ENCODE assay signal across 8 cellular contexts in the genomic region with DNA sequence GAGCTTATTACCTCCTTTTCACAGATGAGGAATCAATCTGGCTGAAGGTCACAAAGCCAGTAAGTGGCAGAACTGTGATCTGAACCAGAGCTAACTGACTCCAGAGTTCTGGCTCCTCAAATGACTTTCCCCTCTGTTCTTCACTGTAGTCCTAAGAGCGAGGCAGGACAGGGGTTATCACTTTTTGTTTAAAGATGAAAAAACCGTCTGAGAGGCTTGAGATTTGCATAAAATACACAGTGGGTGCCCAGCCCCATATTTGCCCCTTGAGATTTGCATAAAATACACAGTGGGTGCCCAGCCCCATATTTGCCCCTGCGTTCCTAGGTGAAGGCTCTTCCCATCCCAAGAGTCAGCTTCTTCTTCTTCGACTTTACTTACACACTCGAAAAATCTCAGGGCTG. TPM values are rescaled to one million over a fixed set of nuclear protein-coding genes. Genes with fewer than 3 reads are reported as not detected.
DNase-seq lines count a peak whose midpoint lies in the region; ATAC-seq, FAIRE-seq and TF ChIP-seq lines count a peak whose summit lies in the region.

No MANE protein-coding gene starts in this region.

- POLR2A ChIA-PET in A549 (lab: Yijun Ruan, JAX), result interaction anchor here (0.8 to 2.8 kb wide), 3 partner anchors 10 to 1861 kb away, joined by 3 to 24 read pairs (median 4); partner anchors contain the start of gene TOMM5

- no peak for FAIRE-seq in A549 (lab: Jason Lieb, UNC)
- no peak for FAIRE-seq in kidney (lab: Jason Lieb, UNC)

- H3K27me3 ChIP-seq in adipocyte (replicated peaks; ENCODE audit: control insufficient read depth, insufficient read depth, low read length) (no peaks in the 10 kb centered on the region), stomach (no peaks in the 10 kb centered on the region)

- TF ChIP-seq POLR2A in A549 (IDR thresholded peaks at IDR 0.05; ENCODE audit: low read length) (no peak), stomach (IDR thresholded peaks at IDR 0.05) (no peak)

- H3K4me3 ChIP-seq in A549, result peak overlapping the region; percentile 86
- H3K4me3 ChIP-seq in adipocyte (ENCODE audit: low read length), result peak overlapping the region; percentile 86
- peak overlapping the region; percentile 59 to 82 for H3K4me3 ChIP-seq in kidney (ENCODE audit: low read length in 2 of 2)
- H3K4me3 ChIP-seq in stomach, result peak overlapping the region; percentile 69 to 84 (median 75)

- no peak for TF ChIP-seq RAD21 in A549 (conservative IDR thresholded peaks at IDR 0.05 in 1 of 2, IDR thresholded peaks at IDR 0.05 in 1 of 2)

- ATAC-seq in A549, result peak; percentile 17 to 41; a peak in 3 of 6 replicates
- peak; percentile 52 for ATAC-seq in GM19043 (IDR thresholded peaks at IDR 0.05; ENCODE audit: low read depth, unreplicated experiment)
- peak; percentile 62 for ATAC-seq in HG03280 (IDR thresholded peaks at IDR 0.05; ENCODE audit: unreplicated experiment)

- TF ChIP-seq EP300 in A549 (IDR thresholded peaks at IDR 0.05), result no peak
- no peak for TF ChIP-seq EP300 in stomach (IDR thresholded peaks at IDR 0.05)

- DNase-seq in A549 (ENCODE audit: low read depth in 1 of 2, low spot score in 1 of 2), result no peak
- DNase-seq in adipocyte (ENCODE audit: low read depth), result peak; percentile 40
- DNase-seq in kidney, result no peak
- no peak for DNase-seq in stomach
- DNase-seq in HCEC 1CT, result no peak
- DNase-seq in pons (ENCODE audit: low spot score), result no peak

- no peak for TF ChIP-seq CTCF in A549 (IDR thresholded peaks at IDR 0.05)
- TF ChIP-seq CTCF in kidney (IDR thresholded peaks at IDR 0.05; ENCODE audit: borderline replicate concordance, extremely low read depth, insufficient read depth), result no peak
- TF ChIP-seq CTCF in stomach (IDR thresholded peaks at IDR 0.05), result no peak

- intact Hi-C loops in kidney (cut with DNase I), result no loop called here
- intact Hi-C loops in stomach (cut with DNase I; ENCODE audit: low total_unique reads), result no loop called here

- 20% methylated on average over 5 of the region's 5 CpGs for WGBS in A549 (ENCODE audit: missing lambda C conversion rate)
- 3 to 8% (median 6%) methylated on average over 5 of the region's 5 CpGs for WGBS in stomach, 5 donors

- H3K4me1 ChIP-seq in A549, result peaks cover 13% of the 10 kb centered on the region; the same call in 2 of the 3 replicates
- H3K4me1 ChIP-seq in adipocyte (ENCODE audit: control insufficient read depth, insufficient read depth, low read length), result peaks cover 37% of the 10 kb centered on the region
- H3K4me1 ChIP-seq in kidney (ENCODE audit: control insufficient read depth in 1 of 2, insufficient read depth in 1 of 2, low read depth in 1 of 2, low read length in 2 of 2), result peaks cover 3 to 14% of the 10 kb centered on the region in 2 donors
- H3K4me1 ChIP-seq in stomach, result peaks cover 0 to 39% (median 23%) of the 10 kb centered on the region in 4 donors

- H3K9me3 ChIP-seq in A549, result no peaks in the 10 kb centered on the region
- no peaks in the 10 kb centered on the region for H3K9me3 ChIP-seq in adipocyte (ENCODE audit: control insufficient read depth, low read length)
- H3K9me3 ChIP-seq in kidney (ENCODE audit: control insufficient read depth in 1 of 2, low read length in 2 of 2), result no peaks in the 10 kb centered on the region
- no peaks in the 10 kb centered on the region for H3K9me3 ChIP-seq in stomach

- H3K27ac ChIP-seq in A549 (peak overlapping the region; percentile 90 to 98), kidney (ENCODE audit: low read depth in 2 of 2, low read length in 2 of 2) (peak overlapping the region; percentile 47 to 62), stomach (peak overlapping the region; percentile 83 to 89 (median 86))

- CTCF ChIA-PET in A549 (lab: Yijun Ruan, JAX), result interaction anchor here (0.6 to 1.9 kb wide), 9 partner anchors 8 to 242 kb away, joined by 3 to 8 read pairs (median 5); partner anchors contain the start of gene TOMM5

- peak overlapping the region; percentile 92 for H3K9ac ChIP-seq in adipocyte (ENCODE audit: low read length)
- peak overlapping the region; percentile 63 to 85 for H3K9ac ChIP-seq in kidney (ENCODE audit: low read length in 2 of 2)

- H3K4me2 ChIP-seq in A549, result peak overlapping the region; percentile 95

- H3K36me3 ChIP-seq in adipocyte (ENCODE audit: control insufficient read depth, insufficient read depth, low read length, severe bottlenecking), result peaks cover 6% of the 10 kb centered on the region
- no peaks in the 10 kb centered on the region for H3K36me3 ChIP-seq in kidney (ENCODE audit: control insufficient read depth in 1 of 2, insufficient read depth in 2 of 2, low read length in 2 of 2)
- H3K36me3 ChIP-seq in stomach, result peaks cover 0 to 5% (median 0%) of the 10 kb centered on the region in 4 donors

TF ChIP-seq in A549, 52 proteins besides CTCF, POLR2A, EP300 and RAD21:
- TF ChIP-seq, protein P1, sequence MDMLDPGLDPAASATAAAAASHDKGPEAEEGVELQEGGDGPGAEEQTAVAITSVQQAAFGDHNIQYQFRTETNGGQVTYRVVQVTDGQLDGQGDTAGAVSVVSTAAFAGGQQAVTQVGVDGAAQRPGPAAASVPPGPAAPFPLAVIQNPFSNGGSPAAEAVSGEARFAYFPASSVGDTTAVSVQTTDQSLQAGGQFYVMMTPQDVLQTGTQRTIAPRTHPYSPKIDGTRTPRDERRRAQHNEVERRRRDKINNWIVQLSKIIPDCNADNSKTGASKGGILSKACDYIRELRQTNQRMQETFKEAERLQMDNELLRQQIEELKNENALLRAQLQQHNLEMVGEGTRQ (IDR thresholded peaks at IDR 0.05), result no peak
- TF ChIP-seq CHD4 (IDR thresholded peaks at IDR 0.05; ENCODE audit: borderline replicate concordance) (no peak), SREBF2 (IDR thresholded peaks at IDR 0.05) (no peak), KDM5A (IDR thresholded peaks at IDR 0.05) (no peak), REST (IDR thresholded peaks at IDR 0.05) (no peak), MYC (IDR thresholded peaks at IDR 0.05; ENCODE audit: borderline replicate concordance, low read length) (no peak), MAZ (IDR thresholded peaks at IDR 0.05; ENCODE audit: borderline replicate concordance, low read depth, low read length) (no peak), HOXB13 (CRISPR knock-in tag; IDR thresholded peaks at IDR 0.05; ENCODE audit: low read depth) (no peak)
- TF ChIP-seq, protein P2, sequence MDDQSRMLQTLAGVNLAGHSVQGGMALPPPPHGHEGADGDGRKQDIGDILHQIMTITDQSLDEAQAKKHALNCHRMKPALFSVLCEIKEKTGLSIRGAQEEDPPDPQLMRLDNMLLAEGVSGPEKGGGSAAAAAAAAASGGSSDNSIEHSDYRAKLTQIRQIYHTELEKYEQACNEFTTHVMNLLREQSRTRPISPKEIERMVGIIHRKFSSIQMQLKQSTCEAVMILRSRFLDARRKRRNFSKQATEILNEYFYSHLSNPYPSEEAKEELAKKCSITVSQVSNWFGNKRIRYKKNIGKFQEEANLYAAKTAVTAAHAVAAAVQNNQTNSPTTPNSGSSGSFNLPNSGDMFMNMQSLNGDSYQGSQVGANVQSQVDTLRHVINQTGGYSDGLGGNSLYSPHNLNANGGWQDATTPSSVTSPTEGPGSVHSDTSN (IDR thresholded peaks at IDR 0.05), result no peak

RNA-seq across cellular contexts. Expression of gene FBXO10, which starts 0.7 kb away (rescaled TPM):
- polyA plus RNA-seq in A549 (2011; rRNA removed), result 5.3 and 5.7 TPM in 2 replicates
- 4.0 and 5.1 TPM in 2 replicates for polyA plus RNA-seq in A549 (2012; cell fraction: cytosol; rRNA removed)
- 9.7 and 10.2 TPM in 2 replicates for polyA plus RNA-seq in A549 (2012; cell fraction: nucleus; rRNA removed)
- 4.6 to 5.0 TPM (median 4.8 TPM) in 3 replicates for polyA plus RNA-seq in A549 (2017; fragmentation: RNase III; extraction: RNeasy Plus Mini Kit Qiagen cat#74134 plus additional on column Dnase treatment)
- polyA minus RNA-seq in A549 (2011; rRNA and poly(A)+ RNA removed), result 10.5 and 11.4 TPM in 2 replicates
- total RNA-seq in kidney, result 6.7 TPM
- polyA plus RNA-seq in kidney (ENCODE audit: insufficient read depth, low read depth, low replicate concordance), result 6.2 TPM
- total RNA-seq in stomach, result 1 to 10 TPM in 3 of 5 donors, under 1 TPM in 2; 0.43 to 6.2 (median 2.9) TPM
- polyA plus RNA-seq in stomach, result 1 to 10 TPM in 2 of 3 donors, under 1 TPM in 1; 0.61 to 2.2 (median 1.9) TPM

RNA-seq across cellular contexts. Expression of gene TOMM5, which starts 16.9 kb away (rescaled TPM):
- polyA plus RNA-seq in A549 (2011; rRNA removed) (303 and 338 TPM in 2 replicates), A549 (2017; fragmentation: RNase III; extraction: RNeasy Plus Mini Kit Qiagen cat#74134 plus additional on column Dnase treatment) (324 to 370 TPM (median 339 TPM) in 3 replicates), kidney (ENCODE audit: insufficient read depth, low read depth, low replicate concordance) (197 TPM), stomach (100 to 1,000 TPM; 115 to 173 (median 169) TPM)
- polyA plus RNA-seq in A549 (2012; cell fraction: cytosol; rRNA removed), result 320 and 403 TPM in 2 replicates
- 100 and 122 TPM in 2 replicates for polyA plus RNA-seq in A549 (2012; cell fraction: nucleus; rRNA removed)
- 58.0 and 60.0 TPM in 2 replicates for polyA minus RNA-seq in A549 (2011; rRNA and poly(A)+ RNA removed)
- total RNA-seq in kidney (59.5 TPM), stomach (100 to 1,000 TPM in 2 of 5 donors, 10 to 100 TPM in 3; 29.3 to 156 (median 55.8) TPM)
